8 cellular contexts compared by ENCODE assay signal in the genomic region with DNA sequence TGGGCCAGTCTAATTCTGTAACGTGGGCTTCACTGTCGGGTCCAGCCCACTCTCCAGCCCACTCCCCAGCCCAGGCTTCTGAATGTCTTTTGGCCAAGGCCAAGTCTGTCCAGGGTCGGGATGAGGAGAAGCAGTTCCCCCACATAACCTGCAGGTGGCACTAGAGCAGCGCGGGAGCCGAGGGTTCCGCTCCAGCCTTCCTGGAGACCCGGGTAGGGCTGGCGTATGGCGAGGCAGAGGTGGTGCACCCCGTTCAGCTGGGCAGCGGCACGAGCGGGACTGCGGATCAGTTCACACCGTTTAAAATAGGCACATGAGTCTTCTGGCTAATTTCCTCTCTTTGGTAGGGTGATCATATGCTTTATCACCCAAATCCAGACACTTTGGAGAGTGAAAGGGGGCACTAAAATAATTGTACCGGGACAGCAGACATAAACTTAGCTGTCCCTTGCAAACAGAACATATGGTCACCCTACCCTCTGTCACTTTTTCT.
DNase-seq lines count a peak whose midpoint lies in the region; ATAC-seq and TF ChIP-seq lines count a peak whose summit lies in the region.

No MANE protein-coding gene starts in this region.

- peak overlapping the region; percentile 1 to 78 (median 45); a peak in 18 of 22 replicates for H3K4me2 ChIP-seq in BLaER1 treated with 17β-estradiol and CSF1 and Interleukin-3, amounts not matched to agents 10 nM and 100 nM

- ATAC-seq in GM19043 (IDR thresholded peaks at IDR 0.05; ENCODE audit: low read depth, unreplicated experiment) (peak; percentile 89), HG03460 (IDR thresholded peaks at IDR 0.05; ENCODE audit: unreplicated experiment) (peak; percentile 95), thoracic aorta (ENCODE audit: insufficient number of reproducible peaks, low FRiP score, low read depth) (no peak)

- no peak overlapping the region for H3K4me3 ChIP-seq in BLaER1 treated with 17β-estradiol and CSF1 and Interleukin-3, amounts not matched to agents 10 nM and 100 nM
- H3K4me3 ChIP-seq in NT2/D1 (ENCODE audit: insufficient read length, low read depth) = no peak overlapping the region
- H3K4me3 ChIP-seq in neutrophil (ENCODE audit: low read depth in 1 of 2, low read length in 1 of 2) = no peak overlapping the region
- H3K4me3 ChIP-seq in thoracic aorta = peak overlapping the region; percentile 51

- H3K27me3 ChIP-seq in BLaER1 treated with 17β-estradiol and CSF1 and Interleukin-3, amounts not matched to agents 10 nM and 100 nM = no peaks in the 10 kb centered on the region
- no peaks in the 10 kb centered on the region for H3K27me3 ChIP-seq in NT2/D1 (ENCODE audit: insufficient read depth, insufficient read length)
- peaks cover 27% of the 10 kb centered on the region for H3K27me3 ChIP-seq in neutrophil
- H3K27me3 ChIP-seq in thoracic aorta (replicated peaks; ENCODE audit: insufficient read depth) = no peaks in the 10 kb centered on the region

- 0 out of 20 replicates have a peak, but pooled peaks cover 0 to 4% (median 0%) of the 10 kb centered on the region in 10 experiments for H3K4me1 ChIP-seq in BLaER1 treated with 17β-estradiol and CSF1 and Interleukin-3, amounts not matched to agents 10 nM and 100 nM
- no peaks in the 10 kb centered on the region for H3K4me1 ChIP-seq in NT2/D1 (ENCODE audit: insufficient read depth, insufficient read length)
- no peaks in the 10 kb centered on the region for H3K4me1 ChIP-seq in neutrophil (ENCODE audit: control insufficient read depth in 1 of 2, insufficient read depth in 1 of 2, low read depth in 1 of 2, low read length in 1 of 2)
- H3K4me1 ChIP-seq in thoracic aorta (ENCODE audit: control insufficient read depth in 1 of 2, low read depth in 2 of 2) = no peaks in the 10 kb centered on the region

- H3K9ac ChIP-seq in BLaER1 treated with 17β-estradiol and CSF1 and Interleukin-3, amounts not matched to agents 10 nM and 100 nM = peak overlapping the region in 1 of 11 experiments; percentile 5; a peak in 2 of 22 replicates
- H3K9ac ChIP-seq in NT2/D1 (ENCODE audit: insufficient read length, low read depth) = no peak overlapping the region

- H3K27ac ChIP-seq in BLaER1 treated with 17β-estradiol and CSF1 and Interleukin-3, amounts not matched to agents 10 nM and 100 nM = no peak overlapping the region
- H3K27ac ChIP-seq in neutrophil = no peak overlapping the region
- H3K27ac ChIP-seq in thoracic aorta = no peak overlapping the region

- TF ChIP-seq CTCF in neutrophil (IDR thresholded peaks at IDR 0.05) = peak; percentile 36
- peak; percentile 85 for TF ChIP-seq CTCF in thoracic aorta (IDR thresholded peaks at IDR 0.05)

- no peaks in the 10 kb centered on the region for H4K20me1 ChIP-seq in BLaER1 treated with 17β-estradiol and CSF1 and Interleukin-3, amounts not matched to agents 10 nM and 100 nM

- DNase-seq in NT2/D1 (ENCODE audit: low read depth, low spot score) (peak; percentile 40), activated T-cell treated with anti-CD3 and anti-CD28 coated beads for 48 hours (ENCODE audit: low read depth) (peak; percentile 51), fibroblast of peridontal ligament (ENCODE audit: extremely low read depth) (peak; percentile 10), thoracic aorta (ENCODE audit: low spot score) (no peak)

- no peaks in the 10 kb centered on the region for H3K36me3 ChIP-seq in BLaER1 treated with 17β-estradiol and CSF1 and Interleukin-3, amounts not matched to agents 10 nM and 100 nM
- H3K36me3 ChIP-seq in NT2/D1 (ENCODE audit: insufficient read depth, insufficient read length, low read length) = no peaks in the 10 kb centered on the region
- H3K36me3 ChIP-seq in neutrophil = no peaks in the 10 kb centered on the region
- no peaks in the 10 kb centered on the region for H3K36me3 ChIP-seq in thoracic aorta

- peaks cover 0 to 13% (median 7%) of the 10 kb centered on the region in 11 experiments; a peak in 7 of 22 replicates for H3K9me3 ChIP-seq in BLaER1 treated with 17β-estradiol and CSF1 and Interleukin-3, amounts not matched to agents 10 nM and 100 nM (replicated peaks in 1 of 11)
- H3K9me3 ChIP-seq in NT2/D1 (ENCODE audit: insufficient read depth, low read length) (no peaks in the 10 kb centered on the region), neutrophil (no peaks in the 10 kb centered on the region), thoracic aorta (no peaks in the 10 kb centered on the region)
